12 cellular contexts compared by ENCODE assay signal in the genomic region with DNA sequence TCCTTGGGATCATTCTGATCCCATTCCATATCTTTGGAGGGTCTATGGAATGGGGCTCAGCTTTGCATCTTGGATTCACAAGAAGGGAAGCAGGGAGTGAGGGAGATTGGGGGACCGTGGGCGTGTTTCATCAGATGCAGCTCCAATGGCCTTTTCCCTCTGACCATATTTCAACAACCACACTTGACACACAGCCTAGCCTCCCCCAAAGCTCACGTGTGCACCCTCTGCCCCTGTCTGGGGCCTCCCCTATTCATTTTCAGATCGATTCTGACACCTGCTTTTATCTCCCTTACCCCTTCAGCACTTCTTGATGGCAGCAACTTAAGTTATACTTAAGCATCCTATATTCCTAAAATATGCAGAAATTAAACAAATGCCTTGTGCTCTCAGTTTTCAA.
DNase-seq lines count a peak whose midpoint lies in the region; ATAC-seq and FAIRE-seq lines count a peak whose summit lies in the region.
"Had no signal": no experiment of that assay in that cellular context is flagged by ENCODE, and none has a peak within 500 bp of the region (broad histone marks: within the 10 kb centered on the region; RNA-seq: fewer than 3 reads in every experiment).

No MANE protein-coding gene starts in this region.

- no peak for FAIRE-seq in HTR-8/SVneo (lab: Jason Lieb, UNC)
- FAIRE-seq: endothelial cell of umbilical vein had no signal

- 0 out of 2 replicates have a peak overlapping the region, but pooled peaks have one; percentile 9 for H2AFZ ChIP-seq in Karpas-422 (ENCODE audit: low read length)

- H3K4me3 ChIP-seq in BLaER1 (no peak overlapping the region), Karpas-422 (ENCODE audit: low read length) (peak overlapping the region; percentile 53)
- H3K4me3 ChIP-seq: psoas muscle had no signal

- H3K9me2 ChIP-seq in Karpas-422 (replicated peaks; ENCODE audit: insufficient read depth, low read length): no peaks in the 10 kb centered on the region

- H3K4me2 ChIP-seq in BLaER1: peak overlapping the region; percentile 73
- H3K4me2 ChIP-seq in Karpas-422 (ENCODE audit: low read depth, low read length, poor library complexity, severe bottlenecking): peak overlapping the region; percentile 73

- H3K36me3 ChIP-seq in BLaER1 (peaks cover 17% of the 10 kb centered on the region), Karpas-422 (ENCODE audit: insufficient read depth, low read length) (no peaks in the 10 kb centered on the region)

- H3K27ac ChIP-seq in BLaER1: no peak overlapping the region
- H3K27ac ChIP-seq in Karpas-422 (ENCODE audit: low read length): peak overlapping the region; percentile 54
- H3K27ac ChIP-seq: psoas muscle had no signal

- DNase-seq in Karpas-422 (no peak), superior temporal gyrus (ENCODE audit: extremely low spot score) (no peak), glomerular visceral epithelial cell (ENCODE audit: extremely low spot score) (no peak), HTR-8/SVneo (ENCODE audit: insufficient read length, low spot score) (no peak)
- no peak for DNase-seq in activated CD8-positive, alpha-beta memory T cell treated with anti-CD3 and anti-CD28 coated beads, Interleukin-2, amount 50 U/mL, for 48 hours
- DNase-seq: activated T-cell treated with anti-CD3 and anti-CD28 coated beads, Interleukin-2, amount 50 U/mL, for 4 hours; psoas muscle; stimulated activated CD4-positive, alpha-beta T cell treated with anti-CD3 and anti-CD28 coated beads, Interleukin-4, amount 100 ng/mL, for 24 hours had no signal

- peaks cover 80% of the 10 kb centered on the region for H3K4me1 ChIP-seq in BLaER1
- H3K4me1 ChIP-seq in Karpas-422 (ENCODE audit: low read length): peaks cover 47% of the 10 kb centered on the region
- H3K4me1 ChIP-seq: psoas muscle had no signal

- H3K9ac ChIP-seq in BLaER1 (no peak overlapping the region), Karpas-422 (ENCODE audit: low read length) (0 out of 2 replicates have a peak overlapping the region, but pooled peaks have one; percentile 28)

- H4K20me1 ChIP-seq in BLaER1: peaks cover 99% of the 10 kb centered on the region
- no peaks in the 10 kb centered on the region for H4K20me1 ChIP-seq in Karpas-422 (ENCODE audit: insufficient read depth, low read depth, low read length)

- no peaks in the 10 kb centered on the region for H3K9me3 ChIP-seq in BLaER1
- H3K9me3 ChIP-seq in Karpas-422 (ENCODE audit: low read length): no peaks in the 10 kb centered on the region
- H3K9me3 ChIP-seq: psoas muscle had no signal

- no peaks in the 10 kb centered on the region for H3K79me2 ChIP-seq in Karpas-422 (ENCODE audit: low read length)

- ATAC-seq in GM19025 (IDR thresholded peaks at IDR 0.05; ENCODE audit: low read depth, unreplicated experiment): peak; percentile 43
- ATAC-seq in HG02623 (IDR thresholded peaks at IDR 0.05; ENCODE audit: unreplicated experiment): peak; percentile 43
- ATAC-seq: psoas muscle had no signal

- H3K27me3 ChIP-seq in BLaER1 (no peaks in the 10 kb centered on the region), Karpas-422 (ENCODE audit: low read length) (no peaks in the 10 kb centered on the region)
